Comparison of ENCODE assay signal across 8 cellular contexts in the genomic region with DNA sequence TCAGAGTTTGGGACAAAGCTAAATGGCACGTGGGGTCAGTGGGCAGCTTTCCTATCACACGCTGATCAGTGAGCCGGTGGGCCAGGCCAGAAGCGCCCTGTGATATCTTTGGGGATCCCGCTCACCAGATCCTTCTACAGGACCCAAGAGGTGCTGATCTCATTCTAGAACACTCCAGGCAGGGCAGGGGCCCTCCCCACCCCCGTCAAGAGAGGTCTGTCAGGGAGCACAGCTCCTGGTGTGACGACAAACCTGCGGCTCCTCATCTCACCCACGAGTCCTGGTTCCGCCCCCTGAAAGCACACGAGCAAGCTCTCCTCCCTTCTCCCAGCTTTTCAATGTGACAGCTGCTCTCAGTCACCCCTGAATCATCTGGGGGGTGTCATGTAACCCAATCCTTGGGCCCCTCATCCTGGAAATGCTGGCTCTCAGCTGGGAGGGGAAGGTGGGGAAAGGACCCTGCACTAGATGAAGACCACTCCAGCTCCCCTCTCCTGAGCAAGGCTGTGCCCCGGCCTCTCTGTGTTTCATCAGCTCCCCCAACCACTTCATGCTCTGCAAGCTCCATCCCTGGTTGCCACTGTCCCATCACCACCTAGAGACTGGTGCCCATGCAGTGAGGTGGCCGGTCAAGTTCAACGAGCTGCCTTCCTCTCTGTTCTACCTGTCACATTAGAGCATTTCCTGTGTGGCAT. TPM values are rescaled to one million over a fixed set of nuclear protein-coding genes. Genes with fewer than 3 reads are reported as not detected.
A peak's percentile ranks its signal among the peaks of the same experiment; 100 is the strongest.
DNase-seq lines count a peak whose midpoint lies in the region; ATAC-seq lines count a peak whose summit lies in the region.

No MANE protein-coding gene starts in this region.

- POLR2A ChIA-PET in activated CD8-positive, alpha-beta T cell treated with anti-CD3 and anti-CD28 coated beads, Interleukin-2, amount 10 ng/mL, durations not matched to agents 7 days and 5 days (lab: Charles Lee): interaction anchor here (0.6 to 9.0 kb wide), 8 partner anchors 10 to 240 kb away, joined by 3 to 117 read pairs (median 4); a partner anchor contains a TSS

- CTCF ChIA-PET in activated CD8-positive, alpha-beta T cell treated with anti-CD3 and anti-CD28 coated beads, Interleukin-2, amount 10 ng/mL, durations not matched to agents 7 days and 5 days (lab: Charles Lee): interaction anchor here (1.4 to 7.0 kb wide), 6 partner anchors 14 to 203 kb away, joined by 3 to 37 read pairs (median 10); a partner anchor contains a TSS

- peak overlapping the region; percentile 100 for H3K27ac Mint-ChIP-seq in activated CD8-positive, alpha-beta T cell treated with anti-CD3 and anti-CD28 coated beads, Interleukin-2, amount 10 ng/mL, durations not matched to agents 7 days and 5 days
- peak overlapping the region; percentile 93 to 100 (median 96) for H3K27ac Mint-ChIP-seq in immature natural killer cell

- H3K36me3 Mint-ChIP-seq in activated CD8-positive, alpha-beta T cell treated with anti-CD3 and anti-CD28 coated beads, Interleukin-2, amount 10 ng/mL, durations not matched to agents 7 days and 5 days (ENCODE audit: low read depth): peaks cover 43% of the 10 kb centered on the region
- peaks cover 0 to 4% (median 0%) of the 10 kb centered on the region in 3 donors for H3K36me3 Mint-ChIP-seq in immature natural killer cell

- H3K9me3 Mint-ChIP-seq in activated CD8-positive, alpha-beta T cell treated with anti-CD3 and anti-CD28 coated beads, Interleukin-2, amount 10 ng/mL, durations not matched to agents 7 days and 5 days (ENCODE audit: insufficient read depth): no peaks in the 10 kb centered on the region
- H3K9me3 Mint-ChIP-seq in immature natural killer cell: no peaks in the 10 kb centered on the region

- H3K4me3 Mint-ChIP-seq in activated CD8-positive, alpha-beta T cell treated with anti-CD3 and anti-CD28 coated beads, Interleukin-2, amount 10 ng/mL, durations not matched to agents 7 days and 5 days: peak overlapping the region; percentile 100
- H3K4me3 Mint-ChIP-seq in immature natural killer cell: peak overlapping the region; percentile 82 to 100 (median 98)

- H3K4me1 Mint-ChIP-seq in activated CD8-positive, alpha-beta T cell treated with anti-CD3 and anti-CD28 coated beads, Interleukin-2, amount 10 ng/mL, durations not matched to agents 7 days and 5 days (ENCODE audit: low read depth): peaks cover 28% of the 10 kb centered on the region
- peaks cover 46 to 58% of the 10 kb centered on the region in 2 donors for H3K4me1 Mint-ChIP-seq in immature natural killer cell

- no peak for ATAC-seq in activated CD8-positive, alpha-beta T cell treated with anti-CD3 and anti-CD28 coated beads, Interleukin-2, amount 10 ng/mL, durations not matched to agents 7 days and 5 days
- peak; percentile 35 for ATAC-seq in stimulated activated naive CD8-positive, alpha-beta T cell treated with anti-CD3 and anti-CD28 coated beads, Interleukin-15, Interleukin-2, amounts not matched to agents 100 U/mL and 50 U/mL, for 24 hours
- no peak for ATAC-seq in HG02763 (IDR thresholded peaks at IDR 0.05; ENCODE audit: unreplicated experiment)

- DNase-seq in NCI-H2107 treated with DMSO at 0.1 percent for 48 hours (lab: John Stamatoyannopoulos, UW; ENCODE audit: unreplicated experiment): peak; percentile 34
- DNase-seq in NCI-H2107 (lab: John Stamatoyannopoulos, UW): no peak
- no peak for DNase-seq in activated CD8-positive, alpha-beta T cell treated with anti-CD3 and anti-CD28 coated beads, Interleukin-2, amount 10 ng/mL, durations not matched to agents 7 days and 5 days
- DNase-seq in immature natural killer cell: no peak
- peak; percentile 65 for DNase-seq in stimulated activated naive CD8-positive, alpha-beta T cell treated with anti-CD3 and anti-CD28 coated beads, Interleukin-15, Interleukin-2, amounts not matched to agents 100 U/mL and 50 U/mL, for 24 hours
- DNase-seq in kidney tubule cell (ENCODE audit: low spot score): no peak
- DNase-seq in COR-L47 (lab: John Stamatoyannopoulos, UW): no peak

- no peaks in the 10 kb centered on the region for H3K27me3 Mint-ChIP-seq in activated CD8-positive, alpha-beta T cell treated with anti-CD3 and anti-CD28 coated beads, Interleukin-2, amount 10 ng/mL, durations not matched to agents 7 days and 5 days (ENCODE audit: low read depth)
- peaks cover 13 to 14% (median 14%) of the 10 kb centered on the region in 3 donors for H3K27me3 Mint-ChIP-seq in immature natural killer cell (ENCODE audit: low read depth in 3 of 3)

RNA-seq across cellular contexts. Expression of a gene that starts 4.6 kb away (rescaled TPM):
- 100 to 1,000 TPM; 141 to 146 TPM for total RNA-seq in activated CD8-positive, alpha-beta T cell treated with anti-CD3 and anti-CD28 coated beads, Interleukin-2, amount 10 ng/mL, durations not matched to agents 7 days and 5 days
- 10 to 100 TPM in 1 of 3 donors, 1 to 10 TPM in 2; 1.0 to 14.6 (median 2.9) TPM for polyA plus RNA-seq in immature natural killer cell

RNA-seq across cellular contexts. Expression of a gene that starts 5.6 kb away (rescaled TPM):
- 1 to 10 TPM; 5.9 to 6.2 TPM for total RNA-seq in activated CD8-positive, alpha-beta T cell treated with anti-CD3 and anti-CD28 coated beads, Interleukin-2, amount 10 ng/mL, durations not matched to agents 7 days and 5 days
- polyA plus RNA-seq in immature natural killer cell: 10 to 100 TPM in 1 of 3 donors, 1 to 10 TPM in 2; 4.1 to 17.5 (median 5.2) TPM

RNA-seq across cellular contexts. Expression of a gene that starts 22.5 kb away (rescaled TPM):
- 10 to 100 TPM; 12.1 to 13.6 TPM for total RNA-seq in activated CD8-positive, alpha-beta T cell treated with anti-CD3 and anti-CD28 coated beads, Interleukin-2, amount 10 ng/mL, durations not matched to agents 7 days and 5 days
- 1 to 10 TPM in 1 of 3 donors, under 1 TPM in 1, not detected in 1; 0.93 to 3.1 TPM for polyA plus RNA-seq in immature natural killer cell

RNA-seq across cellular contexts. Expression of a gene that starts 32.2 kb away (rescaled TPM):
- 100 to 1,000 TPM in 1 of 2 experiments, 10 to 100 TPM in 1; 98.9 to 106 TPM for total RNA-seq in activated CD8-positive, alpha-beta T cell treated with anti-CD3 and anti-CD28 coated beads, Interleukin-2, amount 10 ng/mL, durations not matched to agents 7 days and 5 days
- 100 to 1,000 TPM in 2 of 3 donors, 10 to 100 TPM in 1; 70.6 to 126 (median 104) TPM for polyA plus RNA-seq in immature natural killer cell

RNA-seq across cellular contexts. Expression of a gene that starts 40.9 kb away (rescaled TPM):
- total RNA-seq in activated CD8-positive, alpha-beta T cell treated with anti-CD3 and anti-CD28 coated beads, Interleukin-2, amount 10 ng/mL, durations not matched to agents 7 days and 5 days: 100 to 1,000 TPM; 317 to 324 TPM
- polyA plus RNA-seq in immature natural killer cell: 100 to 1,000 TPM in 1 of 3 donors, 10 to 100 TPM in 2; 54.6 to 122 (median 75.7) TPM

Comparison
In these comparisons a context has a peak if more than half of its experiments do, and no peak if none do; other contexts are left out.
1. DNase-seq: peak in NCI-H2107 treated with DMSO at 0.1 percent for 48 hours (single experiment) and stimulated activated naive CD8-positive, alpha-beta T cell treated with anti-CD3 and anti-CD28 coated beads, Interleukin-15, Interleukin-2, amounts not matched to agents 100 U/mL and 50 U/mL, for 24 hours (single experiment); none in NCI-H2107 (single experiment), activated CD8-positive, alpha-beta T cell treated with anti-CD3 and anti-CD28 coated beads, Interleukin-2, amount 10 ng/mL, durations not matched to agents 7 days and 5 days (single experiment), immature natural killer cell (0 of 3), kidney tubule cell (single experiment) and COR-L47 (single experiment).